Comparison of ENCODE assay signal across 1 cellular context in genomic region chr11:62591448-62592215, GRCh38.
TF ChIP-seq lines count a peak whose summit lies in the region.

A gene with protein sequence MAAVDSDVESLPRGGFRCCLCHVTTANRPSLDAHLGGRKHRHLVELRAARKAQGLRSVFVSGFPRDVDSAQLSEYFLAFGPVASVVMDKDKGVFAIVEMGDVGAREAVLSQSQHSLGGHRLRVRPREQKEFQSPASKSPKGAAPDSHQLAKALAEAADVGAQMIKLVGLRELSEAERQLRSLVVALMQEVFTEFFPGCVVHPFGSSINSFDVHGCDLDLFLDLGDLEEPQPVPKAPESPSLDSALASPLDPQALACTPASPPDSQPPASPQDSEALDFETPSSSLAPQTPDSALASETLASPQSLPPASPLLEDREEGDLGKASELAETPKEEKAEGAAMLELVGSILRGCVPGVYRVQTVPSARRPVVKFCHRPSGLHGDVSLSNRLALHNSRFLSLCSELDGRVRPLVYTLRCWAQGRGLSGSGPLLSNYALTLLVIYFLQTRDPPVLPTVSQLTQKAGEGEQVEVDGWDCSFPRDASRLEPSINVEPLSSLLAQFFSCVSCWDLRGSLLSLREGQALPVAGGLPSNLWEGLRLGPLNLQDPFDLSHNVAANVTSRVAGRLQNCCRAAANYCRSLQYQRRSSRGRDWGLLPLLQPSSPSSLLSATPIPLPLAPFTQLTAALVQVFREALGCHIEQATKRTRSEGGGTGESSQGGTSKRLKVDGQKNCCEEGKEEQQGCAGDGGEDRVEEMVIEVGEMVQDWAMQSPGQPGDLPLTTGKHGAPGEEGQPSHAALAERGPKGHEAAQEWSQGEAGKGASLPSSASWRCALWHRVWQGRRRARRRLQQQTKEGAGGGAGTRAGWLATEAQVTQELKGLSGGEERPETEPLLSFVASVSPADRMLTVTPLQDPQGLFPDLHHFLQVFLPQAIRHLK (minus strand): TSS chr11:62591523. CDS start chr11:62591485, 38 bp downstream.

TF ChIP-seq in K562, 482 proteins besides CTCF, POLR2A, EP300 and RAD21 (continued from another document and continues in another):
- peak in 1 of 2 experiments; percentile 8; a peak in 1 of 4 replicates for TF ChIP-seq MLLT1 (IDR thresholded peaks at IDR 0.05)
- peak; percentile 100 for TF ChIP-seq ZBTB40 (IDR thresholded peaks at IDR 0.05)
- TF ChIP-seq ZBTB40 (CRISPR knock-in tag; IDR thresholded peaks at IDR 0.05) = no peak
- no peak for TF ChIP-seq HIVEP1 (CRISPR knock-in tag; IDR thresholded peaks at IDR 0.05)
- TF ChIP-seq, protein P1, sequence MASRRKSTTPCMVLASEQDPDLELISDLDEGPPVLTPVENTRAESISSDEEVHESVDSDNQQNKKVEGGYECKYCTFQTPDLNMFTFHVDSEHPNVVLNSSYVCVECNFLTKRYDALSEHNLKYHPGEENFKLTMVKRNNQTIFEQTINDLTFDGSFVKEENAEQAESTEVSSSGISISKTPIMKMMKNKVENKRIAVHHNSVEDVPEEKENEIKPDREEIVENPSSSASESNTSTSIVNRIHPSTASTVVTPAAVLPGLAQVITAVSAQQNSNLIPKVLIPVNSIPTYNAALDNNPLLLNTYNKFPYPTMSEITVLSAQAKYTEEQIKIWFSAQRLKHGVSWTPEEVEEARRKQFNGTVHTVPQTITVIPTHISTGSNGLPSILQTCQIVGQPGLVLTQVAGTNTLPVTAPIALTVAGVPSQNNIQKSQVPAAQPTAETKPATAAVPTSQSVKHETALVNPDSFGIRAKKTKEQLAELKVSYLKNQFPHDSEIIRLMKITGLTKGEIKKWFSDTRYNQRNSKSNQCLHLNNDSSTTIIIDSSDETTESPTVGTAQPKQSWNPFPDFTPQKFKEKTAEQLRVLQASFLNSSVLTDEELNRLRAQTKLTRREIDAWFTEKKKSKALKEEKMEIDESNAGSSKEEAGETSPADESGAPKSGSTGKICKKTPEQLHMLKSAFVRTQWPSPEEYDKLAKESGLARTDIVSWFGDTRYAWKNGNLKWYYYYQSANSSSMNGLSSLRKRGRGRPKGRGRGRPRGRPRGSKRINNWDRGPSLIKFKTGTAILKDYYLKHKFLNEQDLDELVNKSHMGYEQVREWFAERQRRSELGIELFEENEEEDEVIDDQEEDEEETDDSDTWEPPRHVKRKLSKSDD (conservative IDR thresholded peaks at IDR 0.05; ENCODE audit: low read length) = peak; percentile 77; the same call in 1 of the 2 replicates
- TF ChIP-seq MEIS2 (IDR thresholded peaks at IDR 0.05; ENCODE audit: partially characterized antibody) = peak; percentile 66
- TF ChIP-seq FUS (optimal IDR thresholded peaks at IDR 0.05; ENCODE audit: low read depth, low read length) = no peak
- TF ChIP-seq LCOR (CRISPR knock-in tag; IDR thresholded peaks at IDR 0.05) = peak; percentile 29; the same call in 1 of the 2 replicates
- peak; percentile 38; the same call in 1 of the 2 replicates for TF ChIP-seq ZNF609 (CRISPR knock-in tag; IDR thresholded peaks at IDR 0.05; ENCODE audit: borderline replicate concordance)
- TF ChIP-seq MTA1 (IDR thresholded peaks at IDR 0.05; ENCODE audit: borderline replicate concordance) = peak; percentile 68; the same call in 1 of the 2 replicates
- TF ChIP-seq, protein P2, sequence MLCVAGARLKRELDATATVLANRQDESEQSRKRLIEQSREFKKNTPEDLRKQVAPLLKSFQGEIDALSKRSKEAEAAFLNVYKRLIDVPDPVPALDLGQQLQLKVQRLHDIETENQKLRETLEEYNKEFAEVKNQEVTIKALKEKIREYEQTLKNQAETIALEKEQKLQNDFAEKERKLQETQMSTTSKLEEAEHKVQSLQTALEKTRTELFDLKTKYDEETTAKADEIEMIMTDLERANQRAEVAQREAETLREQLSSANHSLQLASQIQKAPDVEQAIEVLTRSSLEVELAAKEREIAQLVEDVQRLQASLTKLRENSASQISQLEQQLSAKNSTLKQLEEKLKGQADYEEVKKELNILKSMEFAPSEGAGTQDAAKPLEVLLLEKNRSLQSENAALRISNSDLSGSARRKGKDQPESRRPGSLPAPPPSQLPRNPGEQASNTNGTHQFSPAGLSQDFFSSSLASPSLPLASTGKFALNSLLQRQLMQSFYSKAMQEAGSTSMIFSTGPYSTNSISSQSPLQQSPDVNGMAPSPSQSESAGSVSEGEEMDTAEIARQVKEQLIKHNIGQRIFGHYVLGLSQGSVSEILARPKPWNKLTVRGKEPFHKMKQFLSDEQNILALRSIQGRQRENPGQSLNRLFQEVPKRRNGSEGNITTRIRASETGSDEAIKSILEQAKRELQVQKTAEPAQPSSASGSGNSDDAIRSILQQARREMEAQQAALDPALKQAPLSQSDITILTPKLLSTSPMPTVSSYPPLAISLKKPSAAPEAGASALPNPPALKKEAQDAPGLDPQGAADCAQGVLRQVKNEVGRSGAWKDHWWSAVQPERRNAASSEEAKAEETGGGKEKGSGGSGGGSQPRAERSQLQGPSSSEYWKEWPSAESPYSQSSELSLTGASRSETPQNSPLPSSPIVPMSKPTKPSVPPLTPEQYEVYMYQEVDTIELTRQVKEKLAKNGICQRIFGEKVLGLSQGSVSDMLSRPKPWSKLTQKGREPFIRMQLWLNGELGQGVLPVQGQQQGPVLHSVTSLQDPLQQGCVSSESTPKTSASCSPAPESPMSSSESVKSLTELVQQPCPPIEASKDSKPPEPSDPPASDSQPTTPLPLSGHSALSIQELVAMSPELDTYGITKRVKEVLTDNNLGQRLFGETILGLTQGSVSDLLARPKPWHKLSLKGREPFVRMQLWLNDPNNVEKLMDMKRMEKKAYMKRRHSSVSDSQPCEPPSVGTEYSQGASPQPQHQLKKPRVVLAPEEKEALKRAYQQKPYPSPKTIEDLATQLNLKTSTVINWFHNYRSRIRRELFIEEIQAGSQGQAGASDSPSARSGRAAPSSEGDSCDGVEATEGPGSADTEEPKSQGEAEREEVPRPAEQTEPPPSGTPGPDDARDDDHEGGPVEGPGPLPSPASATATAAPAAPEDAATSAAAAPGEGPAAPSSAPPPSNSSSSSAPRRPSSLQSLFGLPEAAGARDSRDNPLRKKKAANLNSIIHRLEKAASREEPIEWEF (CRISPR knock-in tag; IDR thresholded peaks at IDR 0.05) = 0 out of 2 replicates have a peak, but pooled peaks have one; percentile 51
- peak; percentile 84 for TF ChIP-seq E2F3 (CRISPR knock-in tag; IDR thresholded peaks at IDR 0.05)
- peak; percentile 70 to 91 for TF ChIP-seq MAZ (CRISPR knock-in tag; conservative IDR thresholded peaks at IDR 0.05 in 1 of 2, IDR thresholded peaks at IDR 0.05 in 1 of 2)
- TF ChIP-seq PCBP1 (IDR thresholded peaks at IDR 0.05; ENCODE audit: low read depth, low read length, poor library complexity, severe bottlenecking) = no peak
- peak; percentile 97 for TF ChIP-seq ATF7 (IDR thresholded peaks at IDR 0.05)
- peak; percentile 76; the same call in 1 of the 2 replicates for TF ChIP-seq ZNF511 (CRISPR knock-in tag; IDR thresholded peaks at IDR 0.05)
- peak; percentile 78 for TF ChIP-seq HDAC3 (IDR thresholded peaks at IDR 0.05; ENCODE audit: borderline replicate concordance, partially characterized antibody)
